1 cellular context compared by ENCODE assay signal in genomic region chr13:33968520-33969507, GRCh38.
A peak's percentile ranks its signal among the peaks of the same experiment; 100 is the strongest.
TF ChIP-seq lines count a peak whose summit lies in the region.

No MANE protein-coding gene starts in this region.

TF ChIP-seq in HepG2, 621 proteins besides CTCF, POLR2A, EP300 and RAD21 (continued from another document and continues in another):
- TF ChIP-seq THAP9 (CRISPR knock-in tag; IDR thresholded peaks at IDR 0.05; ENCODE audit: borderline replicate concordance) (no peak), TOPORS (CRISPR knock-in tag; IDR thresholded peaks at IDR 0.05) (0 out of 2 replicates have a peak, but pooled peaks have one; percentile 31), ARHGAP35 (CRISPR knock-in tag; IDR thresholded peaks at IDR 0.05; ENCODE audit: borderline replicate concordance) (no peak), TP53 (CRISPR knock-in tag; conservative IDR thresholded peaks at IDR 0.05) (no peak), ZNF687 (CRISPR knock-in tag; IDR thresholded peaks at IDR 0.05) (no peak), AKAP8 (CRISPR knock-in tag; IDR thresholded peaks at IDR 0.05) (no peak), IKZF5 (CRISPR knock-in tag; IDR thresholded peaks at IDR 0.05) (no peak), HNRNPLL (IDR thresholded peaks at IDR 0.05; ENCODE audit: low read depth, low read length, poor library complexity, severe bottlenecking) (no peak), SAFB2 (CRISPR knock-in tag; IDR thresholded peaks at IDR 0.05; ENCODE audit: borderline replicate concordance, low read depth) (no peak), PRPF4 (IDR thresholded peaks at IDR 0.05; ENCODE audit: low read depth, low read length, poor library complexity, severe bottlenecking) (no peak), AHDC1 (CRISPR knock-in tag; IDR thresholded peaks at IDR 0.05; ENCODE audit: borderline replicate concordance) (peak; percentile 99), ZNF839 (CRISPR knock-in tag; IDR thresholded peaks at IDR 0.05; ENCODE audit: borderline replicate concordance) (no peak), PRDM15 (CRISPR knock-in tag; IDR thresholded peaks at IDR 0.05) (no peak), SKI (IDR thresholded peaks at IDR 0.05; ENCODE audit: partially characterized antibody) (peak; percentile 66), GPN1 (CRISPR knock-in tag; IDR thresholded peaks at IDR 0.05; ENCODE audit: borderline replicate concordance) (no peak), KMT2A (CRISPR knock-in tag; IDR thresholded peaks at IDR 0.05) (no peak), ATRX (CRISPR knock-in tag; IDR thresholded peaks at IDR 0.05; ENCODE audit: borderline replicate concordance) (no peak), ZNF264 (CRISPR knock-in tag; IDR thresholded peaks at IDR 0.05) (peak; percentile 89), NFYB (CRISPR knock-in tag; IDR thresholded peaks at IDR 0.05) (no peak), TSC22D2 (CRISPR knock-in tag; IDR thresholded peaks at IDR 0.05; ENCODE audit: borderline replicate concordance) (no peak), ZNF564 (CRISPR knock-in tag; IDR thresholded peaks at IDR 0.05) (no peak), ZFYVE20 (CRISPR knock-in tag; IDR thresholded peaks at IDR 0.05; ENCODE audit: borderline replicate concordance, low read depth) (no peak), TBX3 (IDR thresholded peaks at IDR 0.05; ENCODE audit: borderline replicate concordance) (peak; percentile 90), ZNF280D (CRISPR knock-in tag; IDR thresholded peaks at IDR 0.05) (peak; percentile 57; the same call in 1 of the 2 replicates), NFAT5 (CRISPR knock-in tag; IDR thresholded peaks at IDR 0.05) (no peak), MIER3 (CRISPR knock-in tag; IDR thresholded peaks at IDR 0.05; ENCODE audit: borderline replicate concordance) (peak; percentile 76; the same call in 1 of the 2 replicates)
